In the genomic region with DNA sequence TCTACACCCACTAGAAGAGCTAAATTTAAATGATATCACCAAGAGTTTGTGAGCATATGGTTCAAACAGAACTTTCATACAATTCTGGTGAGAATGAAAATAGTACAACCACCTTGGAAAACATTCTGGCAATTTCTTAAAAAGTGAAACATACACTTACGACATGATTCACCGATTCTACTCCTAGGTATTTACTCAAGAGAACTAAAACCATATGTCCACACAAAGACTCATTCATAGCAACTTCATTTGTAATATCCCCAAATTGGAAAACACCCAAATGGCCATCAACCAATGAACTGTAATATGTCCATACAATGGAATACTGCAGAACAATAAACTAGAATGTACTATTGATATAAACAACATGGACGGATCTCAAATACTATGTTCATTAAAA, we compare ENCODE assay signal across 1 cellular context.
TF ChIP-seq lines count a peak whose summit lies in the region.

No MANE protein-coding gene starts in this region.

TF ChIP-seq in SK-N-SH, 30 proteins besides CTCF, POLR2A, EP300 and RAD21 (continued from another document):
- TF ChIP-seq, protein P1, sequence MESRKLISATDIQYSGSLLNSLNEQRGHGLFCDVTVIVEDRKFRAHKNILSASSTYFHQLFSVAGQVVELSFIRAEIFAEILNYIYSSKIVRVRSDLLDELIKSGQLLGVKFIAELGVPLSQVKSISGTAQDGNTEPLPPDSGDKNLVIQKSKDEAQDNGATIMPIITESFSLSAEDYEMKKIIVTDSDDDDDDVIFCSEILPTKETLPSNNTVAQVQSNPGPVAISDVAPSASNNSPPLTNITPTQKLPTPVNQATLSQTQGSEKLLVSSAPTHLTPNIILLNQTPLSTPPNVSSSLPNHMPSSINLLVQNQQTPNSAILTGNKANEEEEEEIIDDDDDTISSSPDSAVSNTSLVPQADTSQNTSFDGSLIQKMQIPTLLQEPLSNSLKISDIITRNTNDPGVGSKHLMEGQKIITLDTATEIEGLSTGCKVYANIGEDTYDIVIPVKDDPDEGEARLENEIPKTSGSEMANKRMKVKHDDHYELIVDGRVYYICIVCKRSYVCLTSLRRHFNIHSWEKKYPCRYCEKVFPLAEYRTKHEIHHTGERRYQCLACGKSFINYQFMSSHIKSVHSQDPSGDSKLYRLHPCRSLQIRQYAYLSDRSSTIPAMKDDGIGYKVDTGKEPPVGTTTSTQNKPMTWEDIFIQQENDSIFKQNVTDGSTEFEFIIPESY (IDR thresholded peaks at IDR 0.05; ENCODE audit: borderline replicate concordance, low read depth), result no peak
- TF ChIP-seq ELF1 (IDR thresholded peaks at IDR 0.05) (no peak), RCOR1 (IDR thresholded peaks at IDR 0.05; ENCODE audit: low read length) (no peak), MXI1 (IDR thresholded peaks at IDR 0.05; ENCODE audit: low read depth, low read length) (no peak), JUND (IDR thresholded peaks at IDR 0.05) (peak; percentile 72), TAF1 (IDR thresholded peaks at IDR 0.05; ENCODE audit: borderline replicate concordance, low read depth, low read length) (no peak), RFX5 (IDR thresholded peaks at IDR 0.05; ENCODE audit: low read length) (no peak), GATA2 (CRISPR knock-in tag; IDR thresholded peaks at IDR 0.05) (no peak), TEAD4 (IDR thresholded peaks at IDR 0.05; ENCODE audit: borderline replicate concordance, insufficient read depth) (peak; percentile 70; the same call in 1 of the 2 replicates), MEF2A (IDR thresholded peaks at IDR 0.05; ENCODE audit: borderline replicate concordance, low read depth) (peak; percentile 63; the same call in 1 of the 2 replicates), SMC3 (IDR thresholded peaks at IDR 0.05; ENCODE audit: low read depth, low read length) (no peak), CHD2 (IDR thresholded peaks at IDR 0.05; ENCODE audit: low read length, partially characterized antibody) (no peak)
- TF ChIP-seq, protein P2, sequence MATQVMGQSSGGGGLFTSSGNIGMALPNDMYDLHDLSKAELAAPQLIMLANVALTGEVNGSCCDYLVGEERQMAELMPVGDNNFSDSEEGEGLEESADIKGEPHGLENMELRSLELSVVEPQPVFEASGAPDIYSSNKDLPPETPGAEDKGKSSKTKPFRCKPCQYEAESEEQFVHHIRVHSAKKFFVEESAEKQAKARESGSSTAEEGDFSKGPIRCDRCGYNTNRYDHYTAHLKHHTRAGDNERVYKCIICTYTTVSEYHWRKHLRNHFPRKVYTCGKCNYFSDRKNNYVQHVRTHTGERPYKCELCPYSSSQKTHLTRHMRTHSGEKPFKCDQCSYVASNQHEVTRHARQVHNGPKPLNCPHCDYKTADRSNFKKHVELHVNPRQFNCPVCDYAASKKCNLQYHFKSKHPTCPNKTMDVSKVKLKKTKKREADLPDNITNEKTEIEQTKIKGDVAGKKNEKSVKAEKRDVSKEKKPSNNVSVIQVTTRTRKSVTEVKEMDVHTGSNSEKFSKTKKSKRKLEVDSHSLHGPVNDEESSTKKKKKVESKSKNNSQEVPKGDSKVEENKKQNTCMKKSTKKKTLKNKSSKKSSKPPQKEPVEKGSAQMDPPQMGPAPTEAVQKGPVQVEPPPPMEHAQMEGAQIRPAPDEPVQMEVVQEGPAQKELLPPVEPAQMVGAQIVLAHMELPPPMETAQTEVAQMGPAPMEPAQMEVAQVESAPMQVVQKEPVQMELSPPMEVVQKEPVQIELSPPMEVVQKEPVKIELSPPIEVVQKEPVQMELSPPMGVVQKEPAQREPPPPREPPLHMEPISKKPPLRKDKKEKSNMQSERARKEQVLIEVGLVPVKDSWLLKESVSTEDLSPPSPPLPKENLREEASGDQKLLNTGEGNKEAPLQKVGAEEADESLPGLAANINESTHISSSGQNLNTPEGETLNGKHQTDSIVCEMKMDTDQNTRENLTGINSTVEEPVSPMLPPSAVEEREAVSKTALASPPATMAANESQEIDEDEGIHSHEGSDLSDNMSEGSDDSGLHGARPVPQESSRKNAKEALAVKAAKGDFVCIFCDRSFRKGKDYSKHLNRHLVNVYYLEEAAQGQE (IDR thresholded peaks at IDR 0.05; ENCODE audit: low read depth, low read length), result no peak
- TF ChIP-seq, protein P3, sequence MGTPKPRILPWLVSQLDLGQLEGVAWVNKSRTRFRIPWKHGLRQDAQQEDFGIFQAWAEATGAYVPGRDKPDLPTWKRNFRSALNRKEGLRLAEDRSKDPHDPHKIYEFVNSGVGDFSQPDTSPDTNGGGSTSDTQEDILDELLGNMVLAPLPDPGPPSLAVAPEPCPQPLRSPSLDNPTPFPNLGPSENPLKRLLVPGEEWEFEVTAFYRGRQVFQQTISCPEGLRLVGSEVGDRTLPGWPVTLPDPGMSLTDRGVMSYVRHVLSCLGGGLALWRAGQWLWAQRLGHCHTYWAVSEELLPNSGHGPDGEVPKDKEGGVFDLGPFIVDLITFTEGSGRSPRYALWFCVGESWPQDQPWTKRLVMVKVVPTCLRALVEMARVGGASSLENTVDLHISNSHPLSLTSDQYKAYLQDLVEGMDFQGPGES (IDR thresholded peaks at IDR 0.05; ENCODE audit: low read depth, low read length), result no peak
- TF ChIP-seq, protein P4, sequence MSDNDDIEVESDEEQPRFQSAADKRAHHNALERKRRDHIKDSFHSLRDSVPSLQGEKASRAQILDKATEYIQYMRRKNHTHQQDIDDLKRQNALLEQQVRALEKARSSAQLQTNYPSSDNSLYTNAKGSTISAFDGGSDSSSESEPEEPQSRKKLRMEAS (IDR thresholded peaks at IDR 0.05; ENCODE audit: low read depth), result no peak
- TF ChIP-seq, protein P5, sequence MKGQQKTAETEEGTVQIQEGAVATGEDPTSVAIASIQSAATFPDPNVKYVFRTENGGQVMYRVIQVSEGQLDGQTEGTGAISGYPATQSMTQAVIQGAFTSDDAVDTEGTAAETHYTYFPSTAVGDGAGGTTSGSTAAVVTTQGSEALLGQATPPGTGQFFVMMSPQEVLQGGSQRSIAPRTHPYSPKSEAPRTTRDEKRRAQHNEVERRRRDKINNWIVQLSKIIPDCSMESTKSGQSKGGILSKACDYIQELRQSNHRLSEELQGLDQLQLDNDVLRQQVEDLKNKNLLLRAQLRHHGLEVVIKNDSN (IDR thresholded peaks at IDR 0.05; ENCODE audit: borderline replicate concordance, low read depth), result no peak
- TF ChIP-seq, protein P6, sequence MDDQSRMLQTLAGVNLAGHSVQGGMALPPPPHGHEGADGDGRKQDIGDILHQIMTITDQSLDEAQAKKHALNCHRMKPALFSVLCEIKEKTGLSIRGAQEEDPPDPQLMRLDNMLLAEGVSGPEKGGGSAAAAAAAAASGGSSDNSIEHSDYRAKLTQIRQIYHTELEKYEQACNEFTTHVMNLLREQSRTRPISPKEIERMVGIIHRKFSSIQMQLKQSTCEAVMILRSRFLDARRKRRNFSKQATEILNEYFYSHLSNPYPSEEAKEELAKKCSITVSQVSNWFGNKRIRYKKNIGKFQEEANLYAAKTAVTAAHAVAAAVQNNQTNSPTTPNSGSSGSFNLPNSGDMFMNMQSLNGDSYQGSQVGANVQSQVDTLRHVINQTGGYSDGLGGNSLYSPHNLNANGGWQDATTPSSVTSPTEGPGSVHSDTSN (IDR thresholded peaks at IDR 0.05), result peak; percentile 66
